ENCODE assay signal across 15 cellular contexts in the genomic region with DNA sequence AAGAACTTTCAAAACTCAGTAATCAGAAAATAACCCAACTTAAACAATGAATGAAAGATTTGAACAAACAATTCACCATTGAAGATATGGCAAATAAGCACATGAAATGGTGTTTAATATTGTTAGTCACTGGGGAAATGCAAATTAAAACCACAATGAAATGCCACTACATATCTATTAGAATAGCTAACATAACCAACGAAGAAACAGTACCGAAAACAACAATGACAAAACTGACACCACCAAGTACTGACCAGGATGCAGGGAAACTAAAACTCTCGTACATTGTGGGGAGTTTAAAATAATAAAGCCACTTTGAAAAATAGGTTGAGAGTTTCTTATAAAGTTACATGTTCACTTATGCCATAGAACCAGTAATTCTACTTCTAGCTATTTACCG.
DNase-seq lines count a peak whose midpoint lies in the region; ATAC-seq and TF ChIP-seq lines count a peak whose summit lies in the region.
"Had no signal": no experiment of that assay in that cellular context is flagged by ENCODE, and none has a peak within 500 bp of the region (broad histone marks: within the 10 kb centered on the region; RNA-seq: fewer than 3 reads in every experiment).

No MANE protein-coding gene starts in this region.

- H3K27ac ChIP-seq in dorsolateral prefrontal cortex, result no peak overlapping the region

- peaks cover 0 to 6% (median 0%) of the 10 kb centered on the region in 45 donors for H3K27me3 ChIP-seq in dorsolateral prefrontal cortex

- DNase-seq in ACHN (no peak), DMS53 treated with DMSO at 0.1 percent for 48 hours (lab: John Stamatoyannopoulos, UW; ENCODE audit: unreplicated experiment) (no peak), dorsolateral prefrontal cortex (no peak)
- DNase-seq: activated CD4-positive, alpha-beta T cell treated with anti-CD3 and anti-CD28 coated beads, Interleukin-2, amount 10 ng/mL, durations not matched to agents 24 days and 14 days; effector memory CD4-positive, alpha-beta T cell; kidney glomerular epithelial cell; NCI-H2227 treated with DMSO at 0.1 percent for 48 hours; retina; stimulated activated CD4-positive, alpha-beta T cell treated with anti-CD3 and anti-CD28 coated beads, Interleukin-2, amount 100 ng/mL, for 48 hours; stimulated activated naive CD4-positive, alpha-beta T cell had no signal

- H3K4me3 ChIP-seq in dorsolateral prefrontal cortex, result no peak overlapping the region

- in situ Hi-C loops in ACHN (cut with HindIII; ENCODE audit: low pct_ligation_motif_present, low pct_unique_long_range_greater_than_20kb, low sequenced_read_pairs), result no loop called here

- intact Hi-C loops in dorsolateral prefrontal cortex (cut with DNase I), result no loop called here

- ATAC-seq in GM18868 (IDR thresholded peaks at IDR 0.05; ENCODE audit: unreplicated experiment) (peak; percentile 79), GM21528 (IDR thresholded peaks at IDR 0.05; ENCODE audit: low FRiP score, unreplicated experiment) (peak; percentile 89), HG03039 (IDR thresholded peaks at IDR 0.05; ENCODE audit: unreplicated experiment) (peak; percentile 80), HG03575 (IDR thresholded peaks at IDR 0.05; ENCODE audit: extremely low read depth, insufficient number of reproducible peaks, low FRiP score, unreplicated experiment) (peak; percentile 79), esophagus mucosa (no peak)

- TF ChIP-seq CTCF in dorsolateral prefrontal cortex (IDR thresholded peaks at IDR 0.05 in 54 of 56, conservative IDR thresholded peaks at IDR 0.05 in 2 of 56; ENCODE audit: low read depth in 1 of 56, partially characterized antibody in 56 of 56), result no peak
